ENCODE assay signal across 10 cellular contexts in the genomic region with DNA sequence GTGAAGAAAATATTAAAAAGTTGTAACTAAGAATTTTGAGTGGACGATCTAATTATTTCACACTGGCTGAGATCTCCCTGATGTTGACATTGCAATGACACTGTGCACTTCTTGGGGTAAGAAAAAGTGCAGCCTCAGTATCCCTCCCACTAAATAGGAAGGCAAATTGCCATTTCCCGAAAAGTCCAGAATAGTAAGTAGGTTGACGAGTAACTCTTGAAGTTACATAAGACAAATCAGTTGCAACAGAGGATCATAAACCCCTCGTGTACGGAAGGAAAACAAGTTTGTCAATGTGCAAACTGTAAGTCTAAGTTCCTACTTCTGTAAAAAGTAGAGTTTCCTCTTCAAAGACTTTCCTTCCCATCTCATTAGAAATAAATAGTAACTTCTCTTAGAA. TPM values are rescaled to one million over a fixed set of nuclear protein-coding genes. Genes with fewer than 3 reads are reported as not detected.
"Had no signal": no experiment of that assay in that cellular context is flagged by ENCODE, and none has a peak within 500 bp of the region (broad histone marks: within the 10 kb centered on the region; RNA-seq: fewer than 3 reads in every experiment).

No MANE protein-coding gene starts in this region.

RNA-seq across cellular contexts. Expression of a gene that starts 21.8 kb away (rescaled TPM):
- total RNA-seq: activated CD8-positive, alpha-beta T cell treated with anti-CD3 and anti-CD28 coated beads, Interleukin-2, amount 10 ng/mL, durations not matched to agents 7 days and 5 days; activated naive CD8-positive, alpha-beta T cell treated with anti-CD3 and anti-CD28 coated beads, Interleukin-2, amount 10 ng/mL, durations not matched to agents 7 days and 5 days; adrenal gland; breast epithelium; LHCN-M2; M059J; NCI-H460; SJSA1; WTC11 had no signal
- polyA plus RNA-seq: adrenal gland, IgD-negative memory B cell had no signal
